Comparison of ENCODE assay signal across 21 cellular contexts in the genomic region with DNA sequence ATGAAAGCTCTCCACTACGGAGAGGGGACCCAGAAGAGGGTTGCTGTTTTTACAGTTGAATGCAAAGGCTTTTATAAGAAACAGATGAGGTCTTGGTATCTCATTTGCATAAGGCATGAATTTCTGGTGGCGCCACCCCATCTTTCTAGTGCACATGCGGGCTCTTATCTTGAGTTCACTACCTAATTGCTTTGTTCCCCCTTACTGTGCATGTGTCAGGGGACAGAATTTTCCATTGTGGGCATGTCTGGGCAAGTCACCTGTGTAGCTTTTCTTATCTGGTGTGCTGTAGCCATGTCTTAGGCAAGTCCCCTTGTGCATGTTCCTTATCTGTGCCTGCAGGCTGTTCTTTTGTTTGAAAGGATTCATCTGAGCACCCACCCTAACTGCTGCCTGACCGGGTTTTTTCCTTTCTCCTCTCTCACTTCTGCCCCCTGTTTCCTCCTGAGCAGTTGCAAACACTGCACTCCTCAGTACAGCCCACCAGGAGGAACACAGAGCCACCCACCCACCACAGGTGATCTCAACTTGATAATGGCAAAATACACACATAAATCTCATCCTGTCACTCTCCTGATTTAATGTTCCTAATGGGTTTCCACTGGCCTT. TPM values are rescaled to one million over a fixed set of nuclear protein-coding genes. Genes with fewer than 3 reads are reported as not detected.
"Had no signal": no experiment of that assay in that cellular context is flagged by ENCODE, and none has a peak within 500 bp of the region (broad histone marks: within the 10 kb centered on the region; RNA-seq: fewer than 3 reads in every experiment).

No MANE protein-coding gene starts in this region.

- H3K27ac Mint-ChIP-seq: activated CD4-positive, alpha-beta T cell treated with anti-CD3 and anti-CD28 coated beads, Interleukin-2, amount 10 ng/mL, durations not matched to agents 7 days and 5 days; activated naive CD8-positive, alpha-beta T cell treated with anti-CD3 and anti-CD28 coated beads, Interleukin-2, amount 50 U/mL, for 24 hours; endodermal cell; natural killer cell; stimulated activated memory B cell treated with anti-CD40 and anti-IgM and Interleukin-4, amounts not matched to agents 10 μg/mL and 1 μg/mL and 100 μg/mL, for 72 hours had no signal

- H3K4me1 Mint-ChIP-seq: endodermal cell; stimulated activated memory B cell treated with anti-CD40 and anti-IgM and Interleukin-4, amounts not matched to agents 10 μg/mL and 1 μg/mL and 100 μg/mL, for 72 hours had no signal

- DNase-seq: activated CD4-positive, alpha-beta T cell treated with anti-CD3 and anti-CD28 coated beads, Interleukin-2, amount 10 ng/mL, durations not matched to agents 7 days and 5 days; activated naive CD8-positive, alpha-beta T cell treated with anti-CD3 and anti-CD28 coated beads, Interleukin-2, amount 50 U/mL, for 24 hours; anterior cingulate cortex; brain microvascular endothelial cell; colonic mucosa; endodermal cell; hypothalamus; islet precursor cell; left colon; lower lobe of right lung; natural killer cell; sigmoid colon; stimulated activated CD4-positive, alpha-beta T cell treated with anti-CD3 and anti-CD28 coated beads, Interleukin-4, amount 100 ng/mL, for 4 hours; thyroid gland had no signal

- ATAC-seq: activated naive CD8-positive, alpha-beta T cell treated with anti-CD3 and anti-CD28 coated beads, Interleukin-2, amount 50 U/mL, for 24 hours; foreskin keratinocyte; left colon; lower lobe of right lung; natural killer cell; stimulated activated memory B cell treated with anti-CD40 and anti-IgM and Interleukin-4, amounts not matched to agents 10 μg/mL and 1 μg/mL and 100 μg/mL, for 72 hours had no signal

- H3K36me3 Mint-ChIP-seq: natural killer cell; stimulated activated memory B cell treated with anti-CD40 and anti-IgM and Interleukin-4, amounts not matched to agents 10 μg/mL and 1 μg/mL and 100 μg/mL, for 72 hours had no signal

- H3K4me3 Mint-ChIP-seq: activated CD4-positive, alpha-beta T cell treated with anti-CD3 and anti-CD28 coated beads, Interleukin-2, amount 10 ng/mL, durations not matched to agents 7 days and 5 days; activated naive CD8-positive, alpha-beta T cell treated with anti-CD3 and anti-CD28 coated beads, Interleukin-2, amount 50 U/mL, for 24 hours; central memory CD8-positive, alpha-beta T cell; endodermal cell; natural killer cell; stimulated activated memory B cell treated with anti-CD40 and anti-IgM and Interleukin-4, amounts not matched to agents 10 μg/mL and 1 μg/mL and 100 μg/mL, for 72 hours had no signal

RNA-seq across cellular contexts. Expression of gene IL9R, which starts 29.3 kb away (rescaled TPM):
- total RNA-seq: epithelial cell of proximal tubule, fibroblast of lung, renal cortical epithelial cell, subcutaneous adipose tissue had no signal
